In the genomic region with DNA sequence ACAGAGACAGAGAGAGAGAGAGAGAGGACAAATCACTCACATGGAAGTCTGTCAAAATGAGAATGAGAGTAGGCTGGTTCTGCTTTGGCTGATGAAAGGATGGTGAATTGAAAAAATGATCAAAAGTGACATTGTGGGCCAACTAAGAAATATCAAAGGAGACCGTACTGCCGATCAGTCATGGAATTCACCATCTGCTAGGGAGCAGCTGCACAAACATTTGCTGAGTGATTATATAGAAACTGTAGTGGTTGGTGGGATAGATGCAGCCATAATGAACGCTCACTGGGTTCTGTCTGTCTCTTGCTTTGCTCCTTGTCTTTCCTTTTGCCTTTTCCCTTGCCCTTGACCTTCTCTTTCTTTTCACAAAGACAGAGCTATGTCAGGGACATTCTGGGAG, we compare ENCODE assay signal across 15 cellular contexts.
"Had no signal": no experiment of that assay in that cellular context is flagged by ENCODE, and none has a peak within 500 bp of the region (broad histone marks: within the 10 kb centered on the region; RNA-seq: fewer than 3 reads in every experiment).

No MANE protein-coding gene starts in this region.

- H3K27me3 ChIP-seq: gastrocnemius medialis, sigmoid colon, suprapubic skin had no signal

- H3K9me3 ChIP-seq: gastrocnemius medialis, left ventricle myocardium inferior, sigmoid colon, suprapubic skin had no signal

- H3K4me1 ChIP-seq: gastrocnemius medialis, sigmoid colon, suprapubic skin had no signal

- H3K27ac ChIP-seq: epithelial cell of prostate, gastrocnemius medialis, left ventricle myocardium inferior, sigmoid colon, suprapubic skin had no signal

- H3K4me3 ChIP-seq: gastrocnemius medialis, left ventricle myocardium inferior, sigmoid colon, suprapubic skin had no signal

- H3K36me3 ChIP-seq: gastrocnemius medialis, left ventricle myocardium inferior, sigmoid colon, suprapubic skin had no signal

- DNase-seq: activated CD4-positive, alpha-beta T cell treated with anti-CD3 and anti-CD28 coated beads for 4 hours; activated CD8-positive, alpha-beta memory T cell treated with anti-CD3 and anti-CD28 coated beads, Interleukin-2, amount 50 U/mL, for 48 hours; activated CD8-positive, alpha-beta T cell treated with anti-CD3 and anti-CD28 coated beads, Interleukin-2, amount 10 ng/mL, durations not matched to agents 7 days and 5 days; activated naive CD8-positive, alpha-beta T cell treated with anti-CD3 and anti-CD28 coated beads, Interleukin-2, amount 10 ng/mL, durations not matched to agents 7 days and 5 days; anterior cingulate cortex; cerebellar nuclear complex; effector memory CD8-positive, alpha-beta T cell; gastrocnemius medialis; kidney; left ventricle myocardium inferior; sigmoid colon; stimulated activated CD4-positive, alpha-beta T cell treated with anti-CD3 and anti-CD28 coated beads, Interleukin-12 subunit alpha, Interleukin-12 subunit beta, amount 100 ng/mL, for 4 hours; stimulated activated naive CD4-positive, alpha-beta T cell treated with Interleukin-2 at 50 U/mL for 16 hours had no signal
